In the genomic region with DNA sequence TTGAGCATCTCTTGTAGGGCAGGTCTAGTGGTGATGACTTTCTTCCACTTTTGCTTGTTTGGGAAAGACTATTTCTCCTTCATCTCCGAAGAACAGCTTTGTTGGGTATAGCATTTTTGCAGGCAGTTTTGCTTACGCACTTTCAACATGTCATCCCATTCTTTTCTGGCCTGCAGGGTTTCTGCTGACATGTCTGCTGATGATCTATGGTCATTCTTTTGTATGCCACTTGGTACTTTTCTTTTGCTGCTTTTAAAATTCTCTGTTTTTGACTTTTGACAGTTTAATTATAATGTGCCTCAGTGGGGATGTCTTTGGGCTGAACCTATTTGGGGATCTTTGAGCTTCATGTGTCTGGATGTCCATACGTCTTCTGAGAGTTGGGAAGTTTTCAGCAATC, we compare ENCODE assay signal across 29 cellular contexts.
"Had no signal": no experiment of that assay in that cellular context is flagged by ENCODE, and none has a peak within 500 bp of the region (broad histone marks: within the 10 kb centered on the region; RNA-seq: fewer than 3 reads in every experiment).

No MANE protein-coding gene starts in this region.

- ATAC-seq: activated CD4-positive, alpha-beta T cell treated with anti-CD3 and anti-CD28 coated beads for 36 hours; activated CD8-positive, alpha-beta T cell treated with anti-CD3 and anti-CD28 coated beads for 36 hours; activated T-cell treated with anti-CD3 and anti-CD28 coated beads, Interleukin-2, amount 50 U/mL, for 4 hours; activated T-helper 17 cell treated with anti-CD3 and anti-CD28 coated beads, Interleukin-2, amount 50 U/mL, for 72 hours; body of pancreas; gastroesophageal sphincter; heart right ventricle; T-helper 17 cell had no signal

- H3K9me3 Mint-ChIP-seq: activated CD8-positive, alpha-beta T cell treated with anti-CD3 and anti-CD28 coated beads for 36 hours; activated T-cell treated with anti-CD3 and anti-CD28 coated beads, Interleukin-2, amount 50 U/mL, for 4 hours; activated T-helper 17 cell treated with anti-CD3 and anti-CD28 coated beads, Interleukin-2, amount 50 U/mL, for 72 hours; T-helper 2 cell treated with Interferon-gamma antibody and Interleukin-4, amounts not matched to agents 5 μg/mL and 100 μg/mL, for 36 hours had no signal

- H3K27me3 Mint-ChIP-seq: activated T-helper 17 cell treated with anti-CD3 and anti-CD28 coated beads, Interleukin-2, amount 50 U/mL, for 72 hours; T-helper 17 cell had no signal

- H3K27ac Mint-ChIP-seq: activated CD4-positive, alpha-beta T cell treated with anti-CD3 and anti-CD28 coated beads for 36 hours; activated CD8-positive, alpha-beta T cell treated with anti-CD3 and anti-CD28 coated beads for 36 hours; activated naive CD8-positive, alpha-beta T cell; activated T-helper 17 cell treated with anti-CD3 and anti-CD28 coated beads, Interleukin-2, amount 50 U/mL, for 72 hours; T-helper 17 cell; T-helper 2 cell treated with Interferon-gamma antibody and Interleukin-4, amounts not matched to agents 5 μg/mL and 100 μg/mL, for 36 hours had no signal

- H3K4me3 ChIP-seq: body of pancreas, esophagus squamous epithelium, gastroesophageal sphincter, heart right ventricle had no signal

- H3K9me3 ChIP-seq: body of pancreas, esophagus squamous epithelium, gastroesophageal sphincter, heart right ventricle had no signal

- H3K4me3 Mint-ChIP-seq: activated CD4-positive, alpha-beta T cell treated with anti-CD3 and anti-CD28 coated beads for 36 hours; activated CD8-positive, alpha-beta T cell treated with anti-CD3 and anti-CD28 coated beads for 36 hours; activated naive CD8-positive, alpha-beta T cell; activated T-cell treated with anti-CD3 and anti-CD28 coated beads, Interleukin-2, amount 50 U/mL, for 4 hours; activated T-helper 17 cell treated with anti-CD3 and anti-CD28 coated beads, Interleukin-2, amount 50 U/mL, for 72 hours; T-helper 17 cell; T-helper 2 cell treated with Interferon-gamma antibody and Interleukin-4, amounts not matched to agents 5 μg/mL and 100 μg/mL, for 36 hours had no signal

- H3K27ac ChIP-seq: body of pancreas, epithelial cell of prostate, esophagus squamous epithelium, gastroesophageal sphincter, heart right ventricle, WERI-Rb-1 had no signal

- H3K27me3 ChIP-seq: body of pancreas, esophagus squamous epithelium, gastroesophageal sphincter had no signal

- H3K4me1 ChIP-seq: body of pancreas, gastroesophageal sphincter had no signal

- H3K36me3 Mint-ChIP-seq: activated naive CD8-positive, alpha-beta T cell had no signal

- H3K36me3 ChIP-seq: esophagus squamous epithelium, gastroesophageal sphincter, heart right ventricle, WERI-Rb-1 had no signal

- DNase-seq: activated CD4-positive, alpha-beta T cell treated with anti-CD3 and anti-CD28 coated beads for 36 hours; activated CD4-positive, alpha-beta T cell treated with anti-CD3 and anti-CD28 coated beads, Interleukin-2, amount 50 U/mL, for 1 hour; activated CD4-positive, alpha-beta T cell treated with anti-CD3 and anti-CD28 coated beads, Interleukin-2, amount 50 U/mL, for 48 hours; activated CD4-positive, CD25-positive, alpha-beta regulatory T cell; activated CD4-positive, CD25-positive, alpha-beta regulatory T cell treated with anti-CD3 and anti-CD28 coated beads, Interleukin-2, amount 50 U/mL, for 72 hours; activated CD8-positive, alpha-beta memory T cell treated with anti-CD3 and anti-CD28 coated beads for 24 hours; activated CD8-positive, alpha-beta T cell treated with anti-CD3 and anti-CD28 coated beads for 36 hours; activated effector memory CD4-positive, alpha-beta T cell treated with Interleukin-2 at 50 U/mL for 16 hours; activated gamma-delta T cell treated with Interleukin-2 at 50 U/mL for 16 hours; activated naive CD4-positive, alpha-beta T cell treated with anti-CD3 and anti-CD28 coated beads, Interleukin-2, amount 50 U/mL, for 16 hours; activated naive CD4-positive, alpha-beta T cell treated with Interleukin-2 at 50 U/mL for 16 hours; activated T-cell treated with anti-CD3 and anti-CD28 coated beads, Interleukin-2, amount 50 U/mL, for 4 hours; amniotic stem cell; anterior cingulate cortex; body of pancreas; caudate nucleus; effector CD8-positive, alpha-beta T cell; esophagus squamous epithelium; foreskin melanocyte; heart right ventricle; T-helper 1 cell; T-helper 17 cell; T1000; WERI-Rb-1 had no signal

- H3K4me1 Mint-ChIP-seq: activated CD4-positive, alpha-beta T cell treated with anti-CD3 and anti-CD28 coated beads for 36 hours; activated T-helper 17 cell treated with anti-CD3 and anti-CD28 coated beads, Interleukin-2, amount 50 U/mL, for 72 hours; T-helper 17 cell had no signal
